In genomic region chr1:153945795-153946621, GRCh38 we compare ENCODE assay signal across 8 cellular contexts. TPM values are rescaled to one million over a fixed set of nuclear protein-coding genes. Genes with fewer than 3 reads are reported as not detected.
A peak's percentile ranks its signal among the peaks of the same experiment; 100 is the strongest.
DNase-seq lines count a peak whose midpoint lies in the region; ATAC-seq, FAIRE-seq and TF ChIP-seq lines count a peak whose summit lies in the region.

No MANE protein-coding gene starts in this region.

- H3K9me3 ChIP-seq in neural progenitor cell (ENCODE audit: low read depth) = no peaks in the 10 kb centered on the region

- peaks cover 17% of the 10 kb centered on the region for H3K79me2 ChIP-seq in neural progenitor cell (ENCODE audit: low read depth)

- no peaks in the 10 kb centered on the region for H3K36me3 ChIP-seq in neural progenitor cell

- H3K9ac ChIP-seq in neural progenitor cell = no peak overlapping the region

- H3K36me3 Mint-ChIP-seq in CD14-positive monocyte (peaks cover 56 to 62% of the 10 kb centered on the region in 2 donors), neural progenitor cell (peaks cover 19% of the 10 kb centered on the region)
- H3K36me3 Mint-ChIP-seq in activated T-helper 2 cell treated with anti-CD3 and anti-CD28 coated beads, Interferon-gamma antibody, Interleukin-2, Interleukin-4, amounts not matched to agents 10 μg/mL and 5 μg/mL and 100 μg/mL, durations not matched to agents 14 hours and 24 hours and 36 hours (ENCODE audit: low read depth) = peaks cover 69% of the 10 kb centered on the region

- peaks cover 55% of the 10 kb centered on the region for H3K4me1 Mint-ChIP-seq in CD14-positive monocyte
- peaks cover 22% of the 10 kb centered on the region for H3K4me1 Mint-ChIP-seq in activated T-helper 2 cell treated with anti-CD3 and anti-CD28 coated beads, Interferon-gamma antibody, Interleukin-2, Interleukin-4, amounts not matched to agents 10 μg/mL and 5 μg/mL and 100 μg/mL, durations not matched to agents 14 hours and 24 hours and 36 hours (ENCODE audit: low read depth)
- peaks cover 19% of the 10 kb centered on the region for H3K4me1 Mint-ChIP-seq in neural progenitor cell

- H3K27ac ChIP-seq in neural progenitor cell (no peak overlapping the region), substantia nigra (ENCODE audit: low read depth, low read length, poor library complexity, severe bottlenecking) (peak overlapping the region; percentile 94)

- no peak for TF ChIP-seq CTCF in CD14-positive monocyte (IDR thresholded peaks at IDR 0.05)
- no peak for TF ChIP-seq CTCF in fibroblast of the aortic adventitia (IDR thresholded peaks at IDR 0.05; ENCODE audit: insufficient read depth, low read length)
- no peak for TF ChIP-seq CTCF in neural progenitor cell (IDR thresholded peaks at IDR 0.05)

- H3K27me3 ChIP-seq in neural progenitor cell = no peaks in the 10 kb centered on the region

- H3K9me3 Mint-ChIP-seq in CD14-positive monocyte = no peaks in the 10 kb centered on the region
- no peaks in the 10 kb centered on the region for H3K9me3 Mint-ChIP-seq in activated T-helper 2 cell treated with anti-CD3 and anti-CD28 coated beads, Interferon-gamma antibody, Interleukin-2, Interleukin-4, amounts not matched to agents 10 μg/mL and 5 μg/mL and 100 μg/mL, durations not matched to agents 14 hours and 24 hours and 36 hours
- H3K9me3 Mint-ChIP-seq in neural progenitor cell = no peaks in the 10 kb centered on the region

- FAIRE-seq in GM19239 (lab: Jason Lieb, UNC) = peak; percentile 92

- H3K4me2 ChIP-seq in neural progenitor cell = peak overlapping the region; percentile 98

- peak overlapping the region; percentile 83 to 93 for H3K4me3 Mint-ChIP-seq in CD14-positive monocyte
- H3K4me3 Mint-ChIP-seq in activated T-helper 2 cell treated with anti-CD3 and anti-CD28 coated beads, Interferon-gamma antibody, Interleukin-2, Interleukin-4, amounts not matched to agents 10 μg/mL and 5 μg/mL and 100 μg/mL, durations not matched to agents 14 hours and 24 hours and 36 hours (ENCODE audit: low read depth) = peak overlapping the region; percentile 96
- peak overlapping the region; percentile 90 for H3K4me3 Mint-ChIP-seq in neural progenitor cell

- H3K4me3 ChIP-seq in fibroblast of the aortic adventitia (ENCODE audit: low read depth, low read length) (peak overlapping the region; percentile 86), neural progenitor cell (peak overlapping the region; percentile 73)

- H3F3A ChIP-seq in neural progenitor cell (ENCODE audit: low read depth) = peaks cover 28% of the 10 kb centered on the region

- intact Hi-C loops in CD14-positive monocyte (cut with micrococcal nuclease) = loop anchor here in 1 of 2 donors (2.0 kb wide), 2 partner anchors 17 to 23 kb away; partner anchors contain the start of genes GATAD2B and SLC39A1
- intact Hi-C loops in activated T-helper 2 cell treated with anti-CD3 and anti-CD28 coated beads, Interferon-gamma antibody, Interleukin-2, Interleukin-4, amounts not matched to agents 10 μg/mL and 5 μg/mL and 100 μg/mL, durations not matched to agents 14 hours and 24 hours and 36 hours (cut with micrococcal nuclease) = loop anchor here (1.0 to 2.0 kb wide), 7 partner anchors 12 to 274 kb away; partner anchors contain the start of genes CRTC2, RPS27 and UBAP2L

- peaks cover 18% of the 10 kb centered on the region for H4K20me1 ChIP-seq in neural progenitor cell (ENCODE audit: low read depth)

- H3K27me3 Mint-ChIP-seq in CD14-positive monocyte (ENCODE audit: low read depth in 3 of 3) = peaks cover 0 to under 1% (median 0%) of the 10 kb centered on the region in 3 donors
- no peaks in the 10 kb centered on the region for H3K27me3 Mint-ChIP-seq in activated T-helper 2 cell treated with anti-CD3 and anti-CD28 coated beads, Interferon-gamma antibody, Interleukin-2, Interleukin-4, amounts not matched to agents 10 μg/mL and 5 μg/mL and 100 μg/mL, durations not matched to agents 14 hours and 24 hours and 36 hours (ENCODE audit: low read depth)
- peaks cover 2% of the 10 kb centered on the region for H3K27me3 Mint-ChIP-seq in neural progenitor cell (ENCODE audit: insufficient read depth, low read depth)

- peak overlapping the region; percentile 98 to 100 (median 100) for H3K27ac Mint-ChIP-seq in CD14-positive monocyte
- peak overlapping the region; percentile 95 for H3K27ac Mint-ChIP-seq in activated T-helper 2 cell treated with anti-CD3 and anti-CD28 coated beads, Interferon-gamma antibody, Interleukin-2, Interleukin-4, amounts not matched to agents 10 μg/mL and 5 μg/mL and 100 μg/mL, durations not matched to agents 14 hours and 24 hours and 36 hours
- no peak overlapping the region for H3K27ac Mint-ChIP-seq in neural progenitor cell

- H2AFZ ChIP-seq in neural progenitor cell (replicated peaks) = peak overlapping the region; percentile 89

- peak; percentile 63 for ATAC-seq in HG03378 (IDR thresholded peaks at IDR 0.05; ENCODE audit: unreplicated experiment)

- peaks cover 5% of the 10 kb centered on the region for H3K4me1 ChIP-seq in neural progenitor cell

- DNase-seq in CD14-positive monocyte (ENCODE audit: low spot score) (peak; percentile 98), GM19239 (ENCODE audit: insufficient read length, low spot score) (peak; percentile 95), fibroblast of the aortic adventitia (ENCODE audit: low read depth) (peak; percentile 65), neural progenitor cell (ENCODE audit: low spot score) (peak; percentile 57), substantia nigra (lab: John Stamatoyannopoulos, UW) (peak in 48 of 49 donors; percentile 26 to 88 (median 72))
- peak; percentile 73 for DNase-seq in activated T-helper 2 cell treated with anti-CD3 and anti-CD28 coated beads, Interferon-gamma antibody, Interleukin-2, Interleukin-4, amounts not matched to agents 10 μg/mL and 5 μg/mL and 100 μg/mL, durations not matched to agents 14 hours and 24 hours and 36 hours (ENCODE audit: low spot score)

RNA-seq across cellular contexts. Expression of gene DENND4B, which starts 0.5 kb away (rescaled TPM):
- 10 to 100 TPM in 1 of 2 donors, 1 to 10 TPM in 1; 7.8 to 10.9 TPM for polyA plus RNA-seq in CD14-positive monocyte
- 112 TPM for polyA plus RNA-seq in PFSK-1 (2012; ENCODE audit: insufficient read length, low read depth)
- total RNA-seq in activated T-helper 2 cell treated with anti-CD3 and anti-CD28 coated beads, Interferon-gamma antibody, Interleukin-2, Interleukin-4, amounts not matched to agents 10 μg/mL and 5 μg/mL and 100 μg/mL, durations not matched to agents 14 hours and 24 hours and 36 hours = 124 TPM in 2 replicates
- total RNA-seq in fibroblast of the aortic adventitia (ENCODE audit: low replicate concordance) (14.9 and 23.2 TPM in 2 replicates), neural progenitor cell (ENCODE audit: low replicate concordance) (2.7 and 11.6 TPM in 2 replicates)

RNA-seq across cellular contexts. Expression of gene CRTC2, which starts 12.4 kb away (rescaled TPM):
- polyA plus RNA-seq in CD14-positive monocyte = 10 to 100 TPM; 13.7 to 21.2 TPM
- polyA plus RNA-seq in PFSK-1 (2012; ENCODE audit: insufficient read length, low read depth) = 56.2 TPM
- 71.6 and 79.1 TPM in 2 replicates for total RNA-seq in activated T-helper 2 cell treated with anti-CD3 and anti-CD28 coated beads, Interferon-gamma antibody, Interleukin-2, Interleukin-4, amounts not matched to agents 10 μg/mL and 5 μg/mL and 100 μg/mL, durations not matched to agents 14 hours and 24 hours and 36 hours
- total RNA-seq in fibroblast of the aortic adventitia (ENCODE audit: low replicate concordance) (6.6 and 8.6 TPM in 2 replicates), neural progenitor cell (ENCODE audit: low replicate concordance) (6.7 and 14.2 TPM in 2 replicates)

RNA-seq across cellular contexts. Expression of gene SLC39A1, which starts 17.3 kb away (rescaled TPM):
- polyA plus RNA-seq in CD14-positive monocyte = 10 to 100 TPM; 82.1 to 83.1 TPM
- polyA plus RNA-seq in PFSK-1 (2012; ENCODE audit: insufficient read length, low read depth) = 112 TPM
- 74.8 and 76.5 TPM in 2 replicates for total RNA-seq in activated T-helper 2 cell treated with anti-CD3 and anti-CD28 coated beads, Interferon-gamma antibody, Interleukin-2, Interleukin-4, amounts not matched to agents 10 μg/mL and 5 μg/mL and 100 μg/mL, durations not matched to agents 14 hours and 24 hours and 36 hours
- total RNA-seq in fibroblast of the aortic adventitia (ENCODE audit: low replicate concordance) (74.1 and 85.9 TPM in 2 replicates), neural progenitor cell (ENCODE audit: low replicate concordance) (73.2 and 131 TPM in 2 replicates)

RNA-seq across cellular contexts. Expression of gene CREB3L4, which starts 21.7 kb away (rescaled TPM):
- 1 to 10 TPM; 5.0 to 6.8 TPM for polyA plus RNA-seq in CD14-positive monocyte
- polyA plus RNA-seq in PFSK-1 (2012; ENCODE audit: insufficient read length, low read depth) = 14.2 TPM
- total RNA-seq in activated T-helper 2 cell treated with anti-CD3 and anti-CD28 coated beads, Interferon-gamma antibody, Interleukin-2, Interleukin-4, amounts not matched to agents 10 μg/mL and 5 μg/mL and 100 μg/mL, durations not matched to agents 14 hours and 24 hours and 36 hours = 12.5 TPM in 2 replicates
- total RNA-seq in fibroblast of the aortic adventitia (ENCODE audit: low replicate concordance) (3.3 and 5.9 TPM in 2 replicates), neural progenitor cell (ENCODE audit: low replicate concordance) (33.8 and 39.7 TPM in 2 replicates)

RNA-seq across cellular contexts. Expression of gene GATAD2B, which starts 23.2 kb away (rescaled TPM):
- 1 to 10 TPM; 1.1 to 2.0 TPM for polyA plus RNA-seq in CD14-positive monocyte
- polyA plus RNA-seq in PFSK-1 (2012; ENCODE audit: insufficient read length, low read depth) = 15.5 TPM
- total RNA-seq in activated T-helper 2 cell treated with anti-CD3 and anti-CD28 coated beads, Interferon-gamma antibody, Interleukin-2, Interleukin-4, amounts not matched to agents 10 μg/mL and 5 μg/mL and 100 μg/mL, durations not matched to agents 14 hours and 24 hours and 36 hours = 70.0 and 70.2 TPM in 2 replicates
- total RNA-seq in fibroblast of the aortic adventitia (ENCODE audit: low replicate concordance) (8.0 and 11.3 TPM in 2 replicates), neural progenitor cell (ENCODE audit: low replicate concordance) (14.8 and 16.8 TPM in 2 replicates)
